Comparison of ENCODE assay signal across 18 cellular contexts in genomic region chrX:65758505-65758904, GRCh38.
"Had no signal": no experiment of that assay in that cellular context is flagged by ENCODE, and none has a peak within 500 bp of the region (broad histone marks: within the 10 kb centered on the region; RNA-seq: fewer than 3 reads in every experiment).

No MANE protein-coding gene starts in this region.

- DNase-seq: activated CD4-positive, alpha-beta memory T cell treated with anti-CD3 and anti-CD28 coated beads for 36 hours; activated CD4-positive, alpha-beta T cell treated with anti-CD3 and anti-CD28 coated beads for 48 hours; activated CD8-positive, alpha-beta memory T cell treated with anti-CD3 and anti-CD28 coated beads, Interleukin-2, amount 10 ng/mL, durations not matched to agents 7 days and 5 days; activated T-cell treated with anti-CD3 and anti-CD28 coated beads for 4 hours; amygdala; cortex of kidney; endodermal cell; kidney glomerular epithelial cell; left lung; naive thymus-derived CD4-positive, alpha-beta T cell; sigmoid colon; stimulated activated CD4-positive, alpha-beta T cell treated with anti-CD3 and anti-CD28 coated beads, Interleukin-4, amount 100 ng/mL, for 24 hours; stomach; transverse colon had no signal

- H3K27ac ChIP-seq: cardiac muscle cell, left lung, sigmoid colon, stomach, suprapubic skin, transverse colon had no signal

- H3K4me1 Mint-ChIP-seq: endodermal cell had no signal

- H3K4me1 ChIP-seq: left lung, sigmoid colon, stomach, suprapubic skin, transverse colon had no signal

- FAIRE-seq: urothelium cell line had no signal

- H3K4me3 ChIP-seq: cardiac muscle cell, left lung, lung, sigmoid colon, stomach, suprapubic skin, transverse colon had no signal

- H3K4me3 Mint-ChIP-seq: activated CD4-positive, alpha-beta memory T cell treated with anti-CD3 and anti-CD28 coated beads for 36 hours; activated CD8-positive, alpha-beta memory T cell treated with anti-CD3 and anti-CD28 coated beads, Interleukin-2, amount 10 ng/mL, durations not matched to agents 7 days and 5 days; endodermal cell; naive thymus-derived CD4-positive, alpha-beta T cell had no signal

- H3K27ac Mint-ChIP-seq: activated CD4-positive, alpha-beta memory T cell treated with anti-CD3 and anti-CD28 coated beads for 36 hours; activated CD8-positive, alpha-beta memory T cell treated with anti-CD3 and anti-CD28 coated beads, Interleukin-2, amount 10 ng/mL, durations not matched to agents 7 days and 5 days; endodermal cell; naive thymus-derived CD4-positive, alpha-beta T cell had no signal

- H3K9me3 ChIP-seq: left lung, sigmoid colon, suprapubic skin, transverse colon had no signal

- H3K27me3 ChIP-seq: cardiac muscle cell, left lung, sigmoid colon, stomach, suprapubic skin, transverse colon had no signal

- ATAC-seq: activated CD8-positive, alpha-beta memory T cell treated with anti-CD3 and anti-CD28 coated beads, Interleukin-2, amount 10 ng/mL, durations not matched to agents 7 days and 5 days; left lung; naive thymus-derived CD4-positive, alpha-beta T cell had no signal

- H3K36me3 ChIP-seq: cardiac muscle cell, left lung, sigmoid colon, stomach, suprapubic skin, transverse colon had no signal
